ENCODE assay signal across 1 cellular context in genomic region chr19:13859361-13859880, GRCh38.
TF ChIP-seq lines count a peak whose summit lies in the region.

No MANE protein-coding gene starts in this region.

TF ChIP-seq in H1, 55 proteins besides CTCF, POLR2A, EP300 and RAD21:
- TF ChIP-seq MAFK (IDR thresholded peaks at IDR 0.05; ENCODE audit: low read depth, low read length) (no peak), SIX5 (IDR thresholded peaks at IDR 0.05; ENCODE audit: low read depth, low read length) (no peak)
TF ChIP-seq in H1: peak in this region for 0.
